In the genomic region with DNA sequence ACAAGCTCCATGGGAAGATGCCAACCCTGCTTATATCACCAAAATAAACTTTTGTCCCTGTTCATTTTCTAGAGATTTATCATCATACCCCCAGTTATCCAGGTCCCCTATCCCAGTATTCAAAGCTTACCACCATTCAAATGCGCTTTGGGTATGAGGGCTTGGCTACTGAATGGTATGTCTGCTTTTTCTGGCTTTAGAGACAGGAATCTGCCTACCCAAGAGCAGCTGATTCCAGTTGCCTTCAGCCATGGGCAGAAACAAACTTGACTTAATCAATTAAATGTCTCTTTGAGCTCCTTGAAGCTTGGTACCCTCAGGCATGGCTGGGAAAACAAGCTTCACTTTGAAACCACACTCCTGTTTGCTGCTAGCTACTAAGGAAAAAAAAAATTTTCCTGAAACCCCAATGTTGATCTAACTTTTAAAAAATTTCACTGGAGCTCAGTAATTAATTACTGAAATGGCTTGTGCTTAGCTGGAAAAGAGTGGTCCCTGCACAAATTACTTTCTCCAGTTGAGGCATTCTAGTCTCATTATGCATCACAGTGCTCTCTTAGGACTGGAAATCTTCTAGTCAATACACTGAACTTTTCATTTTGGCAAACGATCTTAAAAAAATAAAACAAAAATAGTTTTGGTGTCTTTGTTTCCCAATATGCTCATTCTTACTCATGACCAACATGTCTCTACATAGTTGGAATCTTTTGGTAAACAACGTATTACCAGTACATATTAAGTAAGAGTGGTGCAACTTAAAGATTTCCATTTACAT, we compare ENCODE assay signal across 14 cellular contexts.
DNase-seq lines count a peak whose midpoint lies in the region; ATAC-seq, FAIRE-seq and TF ChIP-seq lines count a peak whose summit lies in the region.
"Had no signal": no experiment of that assay in that cellular context is flagged by ENCODE, and none has a peak within 500 bp of the region (broad histone marks: within the 10 kb centered on the region; RNA-seq: fewer than 3 reads in every experiment).

No MANE protein-coding gene starts in this region.

- H3K9me3 Mint-ChIP-seq in astrocyte (ENCODE audit: unreplicated experiment): peaks cover 3% of the 10 kb centered on the region
- H3K9me3 Mint-ChIP-seq: CD4-positive, alpha-beta T cell; memory B cell had no signal

- POLR2A ChIA-PET in GM10248 (lab: Yijun Ruan, JAX): no interaction called here

- H2AFZ ChIP-seq in astrocyte (ENCODE audit: low read depth, low read length): no peak overlapping the region

- CTCF ChIA-PET in GM10248 (lab: Yijun Ruan, JAX): interaction anchor here (1.6 to 1.8 kb wide), 2 partner anchors 11 to 13 kb away, joined by 4 to 6 read pairs; no protein-coding TSS in a partner anchor

- no peak overlapping the region for H3K9ac ChIP-seq in astrocyte (ENCODE audit: low read length)

- TF ChIP-seq CTCF in astrocyte (IDR thresholded peaks at IDR 0.05; ENCODE audit: insufficient read depth, low read depth, low read length) (no peak), foreskin fibroblast (IDR thresholded peaks at IDR 0.05; ENCODE audit: low read depth, low read length) (no peak), stomach (IDR thresholded peaks at IDR 0.05) (no peak), GM10248 (IDR thresholded peaks at IDR 0.05; ENCODE audit: control extremely low read depth, extremely low read depth, low read depth, missing control alignments) (no peak)

- H3K27me3 Mint-ChIP-seq in astrocyte (ENCODE audit: low read depth, unreplicated experiment): no peaks in the 10 kb centered on the region
- H3K27me3 Mint-ChIP-seq: memory B cell had no signal

- H3K4me2 ChIP-seq in astrocyte (ENCODE audit: low read length): no peak overlapping the region

- no peak for ATAC-seq in HG02763 (IDR thresholded peaks at IDR 0.05; ENCODE audit: unreplicated experiment)
- ATAC-seq: activated CD4-positive, CD25-positive, alpha-beta regulatory T cell treated with anti-CD3 and anti-CD28 coated beads, Interleukin-2, amount 50 U/mL, for 24 hours; HCT116 had no signal

- H3K27me3 ChIP-seq in astrocyte (ENCODE audit: insufficient read depth, low read length): no peaks in the 10 kb centered on the region
- no peaks in the 10 kb centered on the region for H3K27me3 ChIP-seq in stomach

- H4K20me1 ChIP-seq in astrocyte (ENCODE audit: insufficient read depth, low read length): no peaks in the 10 kb centered on the region

- no peak overlapping the region for H3K27ac Mint-ChIP-seq in astrocyte (ENCODE audit: unreplicated experiment)
- H3K27ac Mint-ChIP-seq: CD4-positive, alpha-beta T cell; memory B cell had no signal

- H3K4me3 Mint-ChIP-seq in astrocyte (ENCODE audit: unreplicated experiment): no peak overlapping the region
- H3K4me3 Mint-ChIP-seq: CD4-positive, alpha-beta T cell; memory B cell had no signal

- H3K4me1 ChIP-seq in astrocyte (ENCODE audit: insufficient read depth, low read length) (peaks cover 4% of the 10 kb centered on the region), stomach (no peaks in the 10 kb centered on the region)

- FAIRE-seq in astrocyte (lab: Jason Lieb, UNC): peak; percentile 65
- FAIRE-seq: G401.6 had no signal

- H3K9me3 ChIP-seq in astrocyte (ENCODE audit: insufficient read depth, low read depth, low read length): peaks cover 2% of the 10 kb centered on the region
- H3K9me3 ChIP-seq in stomach: no peaks in the 10 kb centered on the region

- WGBS in stomach, 5 donors: 72 to 76% (median 74%) methylated on average over 3 of the region's 3 CpGs

- H3K4me3 ChIP-seq in astrocyte (ENCODE audit: insufficient read depth, low read depth, low read length) (no peak overlapping the region), foreskin fibroblast (ENCODE audit: low read depth in 1 of 2, low read length in 2 of 2) (no peak overlapping the region), stomach (no peak overlapping the region)

- H3K79me2 ChIP-seq in astrocyte (ENCODE audit: insufficient read depth, low read length): no peaks in the 10 kb centered on the region

- H3K27ac ChIP-seq in astrocyte (ENCODE audit: low read depth, low read length): no peak overlapping the region
- H3K27ac ChIP-seq in stomach: peak overlapping the region in 4 of 5 donors; percentile 53 to 84 (median 67)

- H3K4me1 Mint-ChIP-seq in astrocyte (ENCODE audit: low read depth, unreplicated experiment): peaks cover 2% of the 10 kb centered on the region
- H3K4me1 Mint-ChIP-seq: memory B cell had no signal

- no peaks in the 10 kb centered on the region for H3K36me3 Mint-ChIP-seq in astrocyte (ENCODE audit: low read depth, unreplicated experiment)
- H3K36me3 Mint-ChIP-seq: memory B cell had no signal

- intact Hi-C loops in stomach (cut with DNase I; ENCODE audit: low total_unique reads): no loop called here

- H3K36me3 ChIP-seq in astrocyte (ENCODE audit: insufficient read depth, low read length): no peaks in the 10 kb centered on the region
- no peaks in the 10 kb centered on the region for H3K36me3 ChIP-seq in stomach

- DNase-seq in ELR (ENCODE audit: low read depth) (peak; percentile 20), astrocyte (ENCODE audit: low read depth) (peak; percentile 89), foreskin fibroblast (peak; percentile 51 to 77), stomach (no peak), AG08396 (ENCODE audit: low spot score) (no peak), GM10248 (ENCODE audit: extremely low spot score) (no peak)
- DNase-seq in activated CD8-positive, alpha-beta memory T cell treated with anti-CD3 and anti-CD28 coated beads, Interleukin-2, amount 50 U/mL, for 48 hours: no peak
- DNase-seq: CD4-positive, alpha-beta T cell; NCI-H1092 had no signal

- no peak for TF ChIP-seq EP300 in stomach (IDR thresholded peaks at IDR 0.05)

- TF ChIP-seq POLR2A in stomach (IDR thresholded peaks at IDR 0.05): no peak

Comparison
In these comparisons a context has a peak if more than half of its experiments do, and no peak if none do; other contexts are left out.
1. DNase-seq: peak in ELR (single experiment), astrocyte (single experiment) and foreskin fibroblast (2 of 2); none in stomach (single experiment), AG08396 (single experiment), activated CD8-positive, alpha-beta memory T cell treated with anti-CD3 and anti-CD28 coated beads, Interleukin-2, amount 50 U/mL, for 48 hours (single experiment) and GM10248 (single experiment).